Comparison of ENCODE assay signal across 13 cellular contexts in genomic region chr7:99314504-99314903, GRCh38. TPM values are rescaled to one million over a fixed set of nuclear protein-coding genes. Genes with fewer than 3 reads are reported as not detected.
A peak's percentile ranks its signal among the peaks of the same experiment; 100 is the strongest.
DNase-seq lines count a peak whose midpoint lies in the region; ATAC-seq, FAIRE-seq and TF ChIP-seq lines count a peak whose summit lies in the region.
"Had no signal": no experiment of that assay in that cellular context is flagged by ENCODE, and none has a peak within 500 bp of the region (broad histone marks: within the 10 kb centered on the region; RNA-seq: fewer than 3 reads in every experiment).

No MANE protein-coding gene starts in this region.

- TF ChIP-seq POLR2A in ovary (IDR thresholded peaks at IDR 0.05), result no peak

- WGBS in small intestine, 3 donors, result 13 to 57% (median 19%) methylated on average over 7 of the region's 7 CpGs
- WGBS in ovary, 3 donors, result 79 to 82% (median 79%) methylated on average over 7 of the region's 7 CpGs

- ATAC-seq in GM21717 (IDR thresholded peaks at IDR 0.05; ENCODE audit: unreplicated experiment), result peak; percentile 55

- H3K9me3 ChIP-seq in small intestine (ENCODE audit: control insufficient read depth, low read depth) (no peaks in the 10 kb centered on the region), ovary (no peaks in the 10 kb centered on the region)

- H3K36me3 ChIP-seq in small intestine (ENCODE audit: control insufficient read depth in 2 of 2, insufficient read depth in 2 of 2, low read length in 2 of 2) (no peaks in the 10 kb centered on the region), ovary (no peaks in the 10 kb centered on the region)

- intact Hi-C loops in activated T-helper 1 cell treated with anti-CD3 and anti-CD28 coated beads, Interleukin-12 subunit alpha, Interleukin-12 subunit beta, Interleukin-2, Interleukin-4 antibody, amounts not matched to agents 30 ng/mL and 10 ng/mL and 1 ng/mL, durations not matched to agents 14 hours and 24 hours and 36 hours (cut with micrococcal nuclease), result no loop called here
- intact Hi-C loops in ovary (cut with DNase I), result loop anchor here in 3 of 4 donors (5.0 to 10.0 kb wide), 2 partner anchors 270 to 272 kb away; no protein-coding TSS in a partner anchor

- no peak overlapping the region for H3K4me3 Mint-ChIP-seq in activated T-helper 1 cell treated with anti-CD3 and anti-CD28 coated beads, Interleukin-12 subunit alpha, Interleukin-12 subunit beta, Interleukin-2, Interleukin-4 antibody, amounts not matched to agents 30 ng/mL and 10 ng/mL and 1 ng/mL, durations not matched to agents 14 hours and 24 hours and 36 hours

- no peak for FAIRE-seq in small intestine (lab: Jason Lieb, UNC)

- H3K27ac Mint-ChIP-seq in activated T-helper 1 cell treated with anti-CD3 and anti-CD28 coated beads, Interleukin-12 subunit alpha, Interleukin-12 subunit beta, Interleukin-2, Interleukin-4 antibody, amounts not matched to agents 30 ng/mL and 10 ng/mL and 1 ng/mL, durations not matched to agents 14 hours and 24 hours and 36 hours, result peak overlapping the region; percentile 59

- no peaks in the 10 kb centered on the region for H3K36me3 Mint-ChIP-seq in activated T-helper 1 cell treated with anti-CD3 and anti-CD28 coated beads, Interleukin-12 subunit alpha, Interleukin-12 subunit beta, Interleukin-2, Interleukin-4 antibody, amounts not matched to agents 30 ng/mL and 10 ng/mL and 1 ng/mL, durations not matched to agents 14 hours and 24 hours and 36 hours (ENCODE audit: low read depth)

- H3K4me1 Mint-ChIP-seq in activated T-helper 1 cell treated with anti-CD3 and anti-CD28 coated beads, Interleukin-12 subunit alpha, Interleukin-12 subunit beta, Interleukin-2, Interleukin-4 antibody, amounts not matched to agents 30 ng/mL and 10 ng/mL and 1 ng/mL, durations not matched to agents 14 hours and 24 hours and 36 hours (ENCODE audit: low read depth), result peaks cover 21% of the 10 kb centered on the region

- no peak overlapping the region for H3K4me3 ChIP-seq in small intestine (ENCODE audit: low read depth in 1 of 2, low read length in 2 of 2)
- H3K4me3 ChIP-seq in ovary, result no peak overlapping the region
- H3K4me3 ChIP-seq: dorsolateral prefrontal cortex had no signal

- DNase-seq in DMS53 (lab: John Stamatoyannopoulos, UW), result peak; percentile 26
- no peak for DNase-seq in DMS53 treated with DMSO at 0.1 percent for 48 hours (lab: John Stamatoyannopoulos, UW; ENCODE audit: unreplicated experiment)
- DNase-seq in activated T-helper 1 cell treated with anti-CD3 and anti-CD28 coated beads, Interleukin-12 subunit alpha, Interleukin-12 subunit beta, Interleukin-2, Interleukin-4 antibody, amounts not matched to agents 30 ng/mL and 10 ng/mL and 1 ng/mL, durations not matched to agents 14 hours and 24 hours and 36 hours (ENCODE audit: low spot score), result peak; percentile 40
- DNase-seq in small intestine, result peak; percentile 71
- no peak for DNase-seq in ovary
- no peak for DNase-seq in NOMO-1 treated with DMSO at 0.1 percent for 48 hours (lab: John Stamatoyannopoulos, UW; ENCODE audit: unreplicated experiment)
- no peak for DNase-seq in NCI-H1092 (lab: John Stamatoyannopoulos, UW)
- DNase-seq: 8988T, DND-41, dorsolateral prefrontal cortex, NCI-H446 had no signal

- H3K27me3 ChIP-seq in small intestine (ENCODE audit: control insufficient read depth in 2 of 2, insufficient read depth in 2 of 2, low read length in 2 of 2) (no peaks in the 10 kb centered on the region), ovary (no peaks in the 10 kb centered on the region)
- H3K27me3 ChIP-seq: dorsolateral prefrontal cortex had no signal

- H3K9me3 Mint-ChIP-seq in activated T-helper 1 cell treated with anti-CD3 and anti-CD28 coated beads, Interleukin-12 subunit alpha, Interleukin-12 subunit beta, Interleukin-2, Interleukin-4 antibody, amounts not matched to agents 30 ng/mL and 10 ng/mL and 1 ng/mL, durations not matched to agents 14 hours and 24 hours and 36 hours, result peaks cover 3% of the 10 kb centered on the region

- H3K4me1 ChIP-seq in small intestine (ENCODE audit: control insufficient read depth in 2 of 2, insufficient read depth in 1 of 2, low read depth in 1 of 2, low read length in 1 of 2) (no peaks in the 10 kb centered on the region), ovary (ENCODE audit: insufficient read depth) (no peaks in the 10 kb centered on the region)

- TF ChIP-seq EP300 in ovary (IDR thresholded peaks at IDR 0.05), result no peak

- H3K27me3 Mint-ChIP-seq in activated T-helper 1 cell treated with anti-CD3 and anti-CD28 coated beads, Interleukin-12 subunit alpha, Interleukin-12 subunit beta, Interleukin-2, Interleukin-4 antibody, amounts not matched to agents 30 ng/mL and 10 ng/mL and 1 ng/mL, durations not matched to agents 14 hours and 24 hours and 36 hours (ENCODE audit: insufficient read depth), result peaks cover 23% of the 10 kb centered on the region

- H3K27ac ChIP-seq in small intestine (ENCODE audit: low read depth in 1 of 2, low read length in 1 of 2), result no peak overlapping the region
- no peak overlapping the region for H3K27ac ChIP-seq in ovary
- H3K27ac ChIP-seq: dorsolateral prefrontal cortex had no signal

- TF ChIP-seq CTCF in ovary (IDR thresholded peaks at IDR 0.05), result no peak

RNA-seq across cellular contexts. Expression of gene ARPC1A, which starts 11.2 kb away (rescaled TPM):
- 72.4 and 75.9 TPM in 2 replicates for total RNA-seq in activated T-helper 1 cell treated with anti-CD3 and anti-CD28 coated beads, Interleukin-12 subunit alpha, Interleukin-12 subunit beta, Interleukin-2, Interleukin-4 antibody, amounts not matched to agents 30 ng/mL and 10 ng/mL and 1 ng/mL, durations not matched to agents 14 hours and 24 hours and 36 hours
- polyA plus RNA-seq in small intestine, result 100 to 1,000 TPM; 216 to 407 (median 310) TPM
- total RNA-seq in ovary, result 100 to 1,000 TPM in 5 of 7 donors, 10 to 100 TPM in 2; 83.7 to 134 (median 112) TPM
- polyA plus RNA-seq in ovary, result 100 to 1,000 TPM in 1 of 2 donors, 10 to 100 TPM in 1; 98.1 to 138 TPM

RNA-seq across cellular contexts. Expression of gene MYH16, which starts 41.9 kb away (rescaled TPM):
- not detected in 2 replicates for total RNA-seq in activated T-helper 1 cell treated with anti-CD3 and anti-CD28 coated beads, Interleukin-12 subunit alpha, Interleukin-12 subunit beta, Interleukin-2, Interleukin-4 antibody, amounts not matched to agents 30 ng/mL and 10 ng/mL and 1 ng/mL, durations not matched to agents 14 hours and 24 hours and 36 hours
- under 1 TPM in 1 of 3 donors, not detected in 2; 0.01 TPM for polyA plus RNA-seq in small intestine
- total RNA-seq in ovary, result not detected
- polyA plus RNA-seq in ovary, result not detected
- total RNA-seq: temporal lobe had no signal

Comparison
In these comparisons a context has a peak if more than half of its experiments do, and no peak if none do; other contexts are left out.
1. DNase-seq: peak in DMS53 (single experiment), activated T-helper 1 cell treated with anti-CD3 and anti-CD28 coated beads, Interleukin-12 subunit alpha, Interleukin-12 subunit beta, Interleukin-2, Interleukin-4 antibody, amounts not matched to agents 30 ng/mL and 10 ng/mL and 1 ng/mL, durations not matched to agents 14 hours and 24 hours and 36 hours (single experiment) and small intestine (single experiment); none in DMS53 treated with DMSO at 0.1 percent for 48 hours (single experiment), ovary (0 of 5), NOMO-1 treated with DMSO at 0.1 percent for 48 hours (single experiment) and NCI-H1092 (single experiment).